20 cellular contexts compared by ENCODE assay signal in the genomic region with DNA sequence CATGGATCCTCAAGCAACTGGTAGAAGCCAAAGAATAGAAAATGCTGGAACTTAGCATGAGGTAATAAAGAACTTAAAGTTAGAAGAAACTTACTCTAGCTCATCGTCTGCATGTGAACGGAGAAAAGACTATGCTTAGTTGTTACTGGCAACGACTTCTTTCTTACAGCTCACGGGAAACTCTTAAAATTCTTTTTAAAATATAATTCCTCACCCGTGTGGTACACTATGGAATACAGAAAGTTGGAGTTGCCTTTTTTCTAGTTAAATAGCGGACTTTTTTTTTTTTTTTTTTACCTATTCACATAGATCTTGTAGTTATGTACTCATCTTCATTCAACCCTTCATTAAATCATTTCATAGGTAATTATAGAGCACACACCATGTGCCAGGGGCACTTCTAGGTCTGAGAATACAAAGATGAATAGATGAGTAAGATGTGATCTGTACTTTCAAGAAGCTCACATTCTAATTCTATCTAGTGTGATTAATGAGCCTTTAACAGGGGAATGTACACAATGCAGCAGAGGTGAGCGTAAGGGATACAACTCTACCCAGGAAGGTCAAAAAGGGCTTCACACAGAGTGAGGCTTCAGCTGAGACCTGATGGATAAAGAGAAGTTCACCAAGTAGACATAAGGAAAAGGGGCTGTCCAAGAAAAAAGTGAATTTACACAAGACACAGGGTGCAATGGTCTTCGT. TPM values are rescaled to one million over a fixed set of nuclear protein-coding genes. Genes with fewer than 3 reads are reported as not detected.
"Had no signal": no experiment of that assay in that cellular context is flagged by ENCODE, and none has a peak within 500 bp of the region (broad histone marks: within the 10 kb centered on the region; RNA-seq: fewer than 3 reads in every experiment).

No MANE protein-coding gene starts in this region.

- H3K27me3 ChIP-seq: body of pancreas, sigmoid colon, spleen, upper lobe of left lung had no signal

- H3K9me3 ChIP-seq: body of pancreas, lower lobe of right lung, sigmoid colon, spleen, thoracic aorta, upper lobe of left lung had no signal

- DNase-seq: activated CD4-positive, alpha-beta T cell treated with anti-CD3 and anti-CD28 coated beads, Interleukin-2, amount 50 U/mL, for 1 hour; activated CD4-positive, CD25-positive, alpha-beta regulatory T cell treated with anti-CD3 and anti-CD28 coated beads, Interleukin-2, amount 50 U/mL, for 72 hours; activated CD8-positive, alpha-beta memory T cell treated with anti-CD3 and anti-CD28 coated beads, Interleukin-2, amount 50 U/mL, for 4 hours; activated naive CD4-positive, alpha-beta T cell treated with anti-CD3 and anti-CD28 coated beads for 36 hours; activated T-cell treated with anti-CD3 and anti-CD28 coated beads, Interleukin-2, amount 50 U/mL, for 4 hours; caudate nucleus; effector memory CD8-positive, alpha-beta T cell; lower lobe of right lung; sigmoid colon; spleen; stimulated activated CD4-positive, alpha-beta T cell treated with anti-CD3 and anti-CD28 coated beads, Interleukin-4, amount 100 ng/mL, for 4 hours; stimulated activated naive B cell treated with anti-CD40 and anti-IgM and Interleukin-4, amounts not matched to agents 10 μg/mL and 1 μg/mL and 100 μg/mL, for 72 hours; upper lobe of left lung had no signal

- H3K4me3 ChIP-seq: body of pancreas, hepatocyte, lower lobe of right lung, sigmoid colon, spleen, thoracic aorta, upper lobe of left lung had no signal

- ATAC-seq: activated T-cell treated with anti-CD3 and anti-CD28 coated beads, Interleukin-2, amount 50 U/mL, for 4 hours; effector memory CD8-positive, alpha-beta T cell; natural killer cell treated with Interleukin-12 subunit alpha and Interleukin-12 subunit beta and Interleukin-15 and Interleukin-18, amount 100 ng/mL, for 72 hours; stimulated activated naive B cell treated with anti-CD40 and anti-IgM and Interleukin-4, amounts not matched to agents 10 μg/mL and 1 μg/mL and 100 μg/mL, for 72 hours had no signal

- H3K4me2 ChIP-seq: hepatocyte had no signal

- H3K79me2 ChIP-seq: hepatocyte, parathyroid adenoma had no signal

- H3K4me1 ChIP-seq: body of pancreas, lower lobe of right lung, parathyroid adenoma, sigmoid colon, spleen, upper lobe of left lung had no signal

- H3K9ac ChIP-seq: parathyroid adenoma had no signal

- H3K36me3 ChIP-seq: lower lobe of right lung, sigmoid colon, spleen, thoracic aorta, upper lobe of left lung had no signal

- H2AFZ ChIP-seq: hepatocyte had no signal

- H3K27ac ChIP-seq: body of pancreas, hepatocyte, lower lobe of right lung, parathyroid adenoma, sigmoid colon, spleen, thoracic aorta, upper lobe of left lung had no signal

RNA-seq across cellular contexts. Expression of a gene that starts 18.4 kb away (rescaled TPM):
- total RNA-seq: activated naive CD4-positive, alpha-beta T cell treated with anti-CD3 and anti-CD28 coated beads for 36 hours; activated T-cell treated with anti-CD3 and anti-CD28 coated beads, Interleukin-2, amount 50 U/mL, for 4 hours; dermis microvascular lymphatic vessel endothelial cell; mesenteric fat pad; natural killer cell treated with Interleukin-12 subunit alpha and Interleukin-12 subunit beta and Interleukin-15 and Interleukin-18, amount 100 ng/mL, for 72 hours; thoracic aorta had no signal
- polyA plus RNA-seq: hepatocyte had no signal
